Comparison of ENCODE assay signal across 10 cellular contexts in genomic region chr19:29620931-29621351, GRCh38. TPM values are rescaled to one million over a fixed set of nuclear protein-coding genes. Genes with fewer than 3 reads are reported as not detected.
DNase-seq lines count a peak whose midpoint lies in the region; ATAC-seq, FAIRE-seq and TF ChIP-seq lines count a peak whose summit lies in the region.
"Had no signal": no experiment of that assay in that cellular context is flagged by ENCODE, and none has a peak within 500 bp of the region (broad histone marks: within the 10 kb centered on the region; RNA-seq: fewer than 3 reads in every experiment).

No MANE protein-coding gene starts in this region.

- peak overlapping the region; percentile 63 for H3K27ac Mint-ChIP-seq in activated CD4-positive, alpha-beta T cell treated with anti-CD3 and anti-CD28 coated beads for 36 hours
- H3K27ac Mint-ChIP-seq in activated T-helper 2 cell treated with anti-CD3 and anti-CD28 coated beads, Interferon-gamma antibody, Interleukin-2, Interleukin-4, amounts not matched to agents 10 μg/mL and 5 μg/mL and 100 μg/mL, durations not matched to agents 14 hours and 24 hours and 36 hours = peak overlapping the region; percentile 47
- peak overlapping the region in 2 of 3 experiments; percentile 12 to 37 for H3K27ac Mint-ChIP-seq in nephron

- H3K36me3 Mint-ChIP-seq in activated CD4-positive, alpha-beta T cell treated with anti-CD3 and anti-CD28 coated beads for 36 hours (ENCODE audit: low read depth) = peaks cover 6% of the 10 kb centered on the region
- H3K36me3 Mint-ChIP-seq in activated T-helper 2 cell treated with anti-CD3 and anti-CD28 coated beads, Interferon-gamma antibody, Interleukin-2, Interleukin-4, amounts not matched to agents 10 μg/mL and 5 μg/mL and 100 μg/mL, durations not matched to agents 14 hours and 24 hours and 36 hours (ENCODE audit: low read depth) = peaks cover 9% of the 10 kb centered on the region
- H3K36me3 Mint-ChIP-seq in nephron (ENCODE audit: low read depth) = no peaks in the 10 kb centered on the region

- intact Hi-C loops in activated CD4-positive, alpha-beta T cell treated with anti-CD3 and anti-CD28 coated beads for 36 hours (cut with DNase I, micrococcal nuclease) = loop anchor here (1.0 to 2.0 kb wide), 2 partner anchors 15 to 52 kb away; partner anchors contain the start of gene POP4 (in 1 of the 2)
- intact Hi-C loops in activated T-helper 2 cell treated with anti-CD3 and anti-CD28 coated beads, Interferon-gamma antibody, Interleukin-2, Interleukin-4, amounts not matched to agents 10 μg/mL and 5 μg/mL and 100 μg/mL, durations not matched to agents 14 hours and 24 hours and 36 hours (cut with micrococcal nuclease) = no loop called here

- DNase-seq in activated CD4-positive, alpha-beta T cell treated with anti-CD3 and anti-CD28 coated beads for 36 hours = peak; percentile 81
- no peak for DNase-seq in activated CD4-positive, alpha-beta T cell treated with anti-CD3 and anti-CD28 coated beads for 1 hour
- peak; percentile 32 for DNase-seq in activated T-helper 2 cell treated with anti-CD3 and anti-CD28 coated beads, Interferon-gamma antibody, Interleukin-2, Interleukin-4, amounts not matched to agents 10 μg/mL and 5 μg/mL and 100 μg/mL, durations not matched to agents 14 hours and 24 hours and 36 hours (ENCODE audit: low spot score)
- no peak for DNase-seq in urothelium cell line (ENCODE audit: low spot score)
- DNase-seq: NCI-H1417 treated with DMSO at 0.1 percent for 48 hours, OCI-M1 had no signal

- H3K9me3 Mint-ChIP-seq in activated CD4-positive, alpha-beta T cell treated with anti-CD3 and anti-CD28 coated beads for 36 hours (ENCODE audit: low read depth) = no peaks in the 10 kb centered on the region
- H3K9me3 Mint-ChIP-seq in activated T-helper 2 cell treated with anti-CD3 and anti-CD28 coated beads, Interferon-gamma antibody, Interleukin-2, Interleukin-4, amounts not matched to agents 10 μg/mL and 5 μg/mL and 100 μg/mL, durations not matched to agents 14 hours and 24 hours and 36 hours = no peaks in the 10 kb centered on the region
- no peaks in the 10 kb centered on the region for H3K9me3 Mint-ChIP-seq in nephron

- no peak for TF ChIP-seq CTCF in nephron (IDR thresholded peaks at IDR 0.05; ENCODE audit: unreplicated experiment in 3 of 3)

- peaks cover 51% of the 10 kb centered on the region for H3K4me1 Mint-ChIP-seq in activated CD4-positive, alpha-beta T cell treated with anti-CD3 and anti-CD28 coated beads for 36 hours
- H3K4me1 Mint-ChIP-seq in activated T-helper 2 cell treated with anti-CD3 and anti-CD28 coated beads, Interferon-gamma antibody, Interleukin-2, Interleukin-4, amounts not matched to agents 10 μg/mL and 5 μg/mL and 100 μg/mL, durations not matched to agents 14 hours and 24 hours and 36 hours (ENCODE audit: low read depth) = peaks cover 46% of the 10 kb centered on the region
- H3K4me1 Mint-ChIP-seq in nephron = no peaks in the 10 kb centered on the region

- no peaks in the 10 kb centered on the region for H3K27me3 Mint-ChIP-seq in activated CD4-positive, alpha-beta T cell treated with anti-CD3 and anti-CD28 coated beads for 36 hours
- no peaks in the 10 kb centered on the region for H3K27me3 Mint-ChIP-seq in activated T-helper 2 cell treated with anti-CD3 and anti-CD28 coated beads, Interferon-gamma antibody, Interleukin-2, Interleukin-4, amounts not matched to agents 10 μg/mL and 5 μg/mL and 100 μg/mL, durations not matched to agents 14 hours and 24 hours and 36 hours (ENCODE audit: low read depth)
- H3K27me3 Mint-ChIP-seq in nephron (ENCODE audit: low read depth) = no peaks in the 10 kb centered on the region

- CTCF ChIA-PET in activated CD4-positive, alpha-beta T cell treated with anti-CD3 and anti-CD28 coated beads for 36 hours (lab: Charles Lee) = interaction anchor here (0.9 to 9.7 kb wide), 8 partner anchors 10 to 95 kb away, joined by 3 to 66 read pairs (median 6); partner anchors contain the start of gene POP4

- peak overlapping the region; percentile 22 for H3K4me3 Mint-ChIP-seq in activated CD4-positive, alpha-beta T cell treated with anti-CD3 and anti-CD28 coated beads for 36 hours
- H3K4me3 Mint-ChIP-seq in activated T-helper 2 cell treated with anti-CD3 and anti-CD28 coated beads, Interferon-gamma antibody, Interleukin-2, Interleukin-4, amounts not matched to agents 10 μg/mL and 5 μg/mL and 100 μg/mL, durations not matched to agents 14 hours and 24 hours and 36 hours (ENCODE audit: low read depth) = peak overlapping the region; percentile 4
- H3K4me3 Mint-ChIP-seq in nephron = peak overlapping the region in 1 of 3 experiments; percentile 11

- peak; percentile 67 for ATAC-seq in activated CD4-positive, alpha-beta T cell treated with anti-CD3 and anti-CD28 coated beads for 36 hours
- ATAC-seq in GM18868 (IDR thresholded peaks at IDR 0.05; ENCODE audit: unreplicated experiment) (no peak), GM19328 (IDR thresholded peaks at IDR 0.05; ENCODE audit: unreplicated experiment) (no peak), GM21526 (IDR thresholded peaks at IDR 0.05; ENCODE audit: low FRiP score, unreplicated experiment) (no peak)

- FAIRE-seq in urothelium cell line (lab: Jason Lieb, UNC) = peak; percentile 9

- POLR2A ChIA-PET in activated CD4-positive, alpha-beta T cell treated with anti-CD3 and anti-CD28 coated beads for 36 hours (lab: Charles Lee) = interaction anchor here (0.6 to 0.8 kb wide), 3 partner anchors 15 to 350 kb away, joined by 3 to 7 read pairs (median 3); partner anchors contain the start of gene POP4

RNA-seq across cellular contexts. Expression of gene POP4, which starts 14.9 kb away (rescaled TPM):
- 100 to 1,000 TPM; 101 to 136 TPM for total RNA-seq in activated CD4-positive, alpha-beta T cell treated with anti-CD3 and anti-CD28 coated beads for 36 hours
- total RNA-seq in activated T-helper 2 cell treated with anti-CD3 and anti-CD28 coated beads, Interferon-gamma antibody, Interleukin-2, Interleukin-4, amounts not matched to agents 10 μg/mL and 5 μg/mL and 100 μg/mL, durations not matched to agents 14 hours and 24 hours and 36 hours = 104 and 105 TPM in 2 replicates

RNA-seq across cellular contexts. Expression of gene PLEKHF1, which starts 44.3 kb away (rescaled TPM):
- 10 to 100 TPM; 25.4 to 26.6 TPM for total RNA-seq in activated CD4-positive, alpha-beta T cell treated with anti-CD3 and anti-CD28 coated beads for 36 hours
- total RNA-seq in activated T-helper 2 cell treated with anti-CD3 and anti-CD28 coated beads, Interferon-gamma antibody, Interleukin-2, Interleukin-4, amounts not matched to agents 10 μg/mL and 5 μg/mL and 100 μg/mL, durations not matched to agents 14 hours and 24 hours and 36 hours = 28.0 and 30.3 TPM in 2 replicates

Comparison
In these comparisons a context has a peak if more than half of its experiments do, and no peak if none do; other contexts are left out.
1. DNase-seq: peak in activated CD4-positive, alpha-beta T cell treated with anti-CD3 and anti-CD28 coated beads for 36 hours (single experiment) and activated T-helper 2 cell treated with anti-CD3 and anti-CD28 coated beads, Interferon-gamma antibody, Interleukin-2, Interleukin-4, amounts not matched to agents 10 μg/mL and 5 μg/mL and 100 μg/mL, durations not matched to agents 14 hours and 24 hours and 36 hours (single experiment); none in activated CD4-positive, alpha-beta T cell treated with anti-CD3 and anti-CD28 coated beads for 1 hour (single experiment) and urothelium cell line (single experiment).
2. Peak in every context shown above with its lines, with median percentiles within 50 percentile points of each other: H3K27ac Mint-ChIP-seq.